ENCODE assay signal across 16 cellular contexts in the genomic region with DNA sequence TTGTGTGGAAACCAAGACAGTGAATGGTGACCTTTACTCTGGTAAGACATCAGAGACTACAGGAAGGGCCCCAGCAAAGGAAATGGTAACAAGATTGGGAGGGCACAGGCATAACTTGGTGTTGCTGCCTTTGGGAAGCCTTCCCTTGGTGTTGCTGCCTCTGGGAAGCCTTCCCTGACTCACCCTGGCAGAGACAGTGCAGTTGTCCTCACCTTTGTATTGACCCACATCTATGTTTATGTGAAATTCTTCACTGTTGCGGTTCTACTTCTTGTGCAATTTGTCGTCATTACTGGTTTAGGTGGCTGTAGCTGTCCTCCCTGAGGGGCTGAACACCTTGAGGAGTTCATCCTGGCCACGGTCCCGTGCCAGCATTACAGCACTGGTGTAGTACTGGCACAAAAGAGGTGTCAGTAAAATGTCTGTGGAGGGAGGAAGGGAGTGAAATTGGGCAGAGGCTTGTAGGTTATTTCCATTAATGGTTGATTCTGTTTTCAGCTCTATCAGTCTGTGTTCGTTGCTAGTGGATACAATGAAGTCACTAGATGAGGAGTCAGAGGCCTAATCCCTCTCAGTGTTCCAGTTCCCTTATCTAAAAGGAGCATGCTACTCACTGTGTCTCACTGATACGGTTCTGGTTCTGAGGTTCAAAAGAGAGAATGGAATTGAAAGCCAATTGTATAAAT. TPM values are rescaled to one million over a fixed set of nuclear protein-coding genes. Genes with fewer than 3 reads are reported as not detected.
DNase-seq lines count a peak whose midpoint lies in the region; ATAC-seq and TF ChIP-seq lines count a peak whose summit lies in the region.
"Had no signal": no experiment of that assay in that cellular context is flagged by ENCODE, and none has a peak within 500 bp of the region (broad histone marks: within the 10 kb centered on the region; RNA-seq: fewer than 3 reads in every experiment).

No MANE protein-coding gene starts in this region.

- H2BK12ac ChIP-seq in mesenchymal stem cell (ENCODE audit: low read length in 2 of 2) = no peak overlapping the region

- H3K79me1 ChIP-seq in mesenchymal stem cell (replicated peaks; ENCODE audit: low read length, poor library complexity, severe bottlenecking) = peaks cover 2% of the 10 kb centered on the region

- WGBS in mesenchymal stem cell = 67% methylated on average over 5 of the region's 6 CpGs

- H4K8ac ChIP-seq in mesenchymal stem cell (ENCODE audit: low read length) = no peak overlapping the region

- H3K4me1 ChIP-seq in mesenchymal stem cell (ENCODE audit: control insufficient read depth, insufficient read depth, low read depth, low read length) = no peaks in the 10 kb centered on the region
- H3K4me1 ChIP-seq: upper lobe of right lung had no signal

- DNase-seq in RPMI7951 (ENCODE audit: low read depth) = peak; percentile 23
- DNase-seq in erythroblast (lab: John Stamatoyannopoulos, UW) = peak; percentile 94 to 97
- peak; percentile 86 for DNase-seq in mesenchymal stem cell
- no peak for DNase-seq in DMS79 (lab: John Stamatoyannopoulos, UW)
- no peak for DNase-seq in stimulated activated CD8-positive, alpha-beta memory T cell treated with anti-CD3 and anti-CD28 coated beads, Interleukin-4, amount 100 ng/mL, for 48 hours
- DNase-seq: activated CD4-positive, alpha-beta memory T cell treated with anti-CD3 and anti-CD28 coated beads, Interleukin-2, amount 10 ng/mL, durations not matched to agents 7 days and 5 days; NCI-H1092; NCI-H748 treated with DMSO at 0.1 percent for 48 hours; upper lobe of right lung had no signal

- H3K23ac ChIP-seq in mesenchymal stem cell (ENCODE audit: low read length in 2 of 2) = no peak overlapping the region

- no peaks in the 10 kb centered on the region for H3K27me3 ChIP-seq in mesenchymal stem cell (ENCODE audit: control insufficient read depth in 1 of 2, insufficient read depth in 1 of 2, low read length in 2 of 2)
- H3K27me3 ChIP-seq: upper lobe of right lung had no signal

- no peak overlapping the region for H3K27ac ChIP-seq in mesenchymal stem cell (ENCODE audit: low read length, poor library complexity, severe bottlenecking)
- H3K27ac ChIP-seq: upper lobe of right lung had no signal

- peak; percentile 71 for TF ChIP-seq POLR2A in erythroblast (IDR thresholded peaks at IDR 0.05; ENCODE audit: low read length)

- H3K9me3 ChIP-seq in mesenchymal stem cell (ENCODE audit: control insufficient read depth, low read length) = no peaks in the 10 kb centered on the region
- H3K9me3 ChIP-seq: upper lobe of right lung had no signal

- no peak overlapping the region for H2AK5ac ChIP-seq in mesenchymal stem cell (ENCODE audit: low read length, severe bottlenecking)

- H2AFZ ChIP-seq in mesenchymal stem cell (ENCODE audit: low read depth, low read length) = no peak overlapping the region

- H3K4me3 ChIP-seq in mesenchymal stem cell (ENCODE audit: insufficient read depth in 1 of 2, low read depth in 1 of 2, low read length in 2 of 2) = no peak overlapping the region
- H3K4me3 ChIP-seq: upper lobe of right lung had no signal

- H3K18ac ChIP-seq in mesenchymal stem cell (ENCODE audit: low read depth in 1 of 2, low read length in 2 of 2) = peak overlapping the region in 1 of 2 experiments; percentile 7

- no peak overlapping the region for H3K14ac ChIP-seq in mesenchymal stem cell (ENCODE audit: low read length in 2 of 2)

- H2BK120ac ChIP-seq in mesenchymal stem cell (ENCODE audit: low read depth, low read length) = no peak overlapping the region

- H2BK5ac ChIP-seq in mesenchymal stem cell (ENCODE audit: low read depth, low read length, poor library complexity, severe bottlenecking) = no peak overlapping the region

- ATAC-seq in GM21447 (IDR thresholded peaks at IDR 0.05; ENCODE audit: unreplicated experiment) = peak; percentile 16
- ATAC-seq in GM18520 (IDR thresholded peaks at IDR 0.05; ENCODE audit: unreplicated experiment) = no peak
- ATAC-seq in GM19455 (IDR thresholded peaks at IDR 0.05; ENCODE audit: unreplicated experiment) = no peak
- ATAC-seq: activated naive CD4-positive, alpha-beta T cell treated with anti-CD3 and anti-CD28 coated beads, Interleukin-2, amount 50 U/mL, for 72 hours; HCT116; upper lobe of right lung had no signal

- no peak overlapping the region for H3K4ac ChIP-seq in mesenchymal stem cell (ENCODE audit: low read depth in 1 of 2, low read length in 2 of 2)

- H2BK15ac ChIP-seq in mesenchymal stem cell (ENCODE audit: low read depth, poor library complexity, severe bottlenecking) = no peak overlapping the region

- peaks cover 1 to 52% of the 10 kb centered on the region in 2 experiments for H3K36me3 ChIP-seq in mesenchymal stem cell (ENCODE audit: control insufficient read depth in 1 of 2, insufficient read depth in 2 of 2, low read depth in 1 of 2, low read length in 2 of 2)

- peak overlapping the region; percentile 25 for H3K9ac ChIP-seq in mesenchymal stem cell (ENCODE audit: low read length)

- H3K4me2 ChIP-seq in mesenchymal stem cell (ENCODE audit: low read length, poor library complexity, severe bottlenecking) = no peak overlapping the region

- H4K91ac ChIP-seq in mesenchymal stem cell (ENCODE audit: low read length) = no peak overlapping the region

RNA-seq across cellular contexts. Expression of a gene that starts 21.6 kb away (rescaled TPM):
- 17.9 and 20.5 TPM in 2 replicates for total RNA-seq in RPMI7951 (2014; rRNA removed; shearing (Covaris generic))
- polyA plus RNA-seq in mesenchymal stem cell (2013, experiment 1 of 2) = 8.0 TPM
- polyA plus RNA-seq in mesenchymal stem cell (2013, experiment 2 of 2) = 8.2 TPM

RNA-seq across cellular contexts. Expression of a gene that starts 21.9 kb away (rescaled TPM):
- 26.4 and 37.5 TPM in 2 replicates for total RNA-seq in RPMI7951 (2014; rRNA removed; shearing (Covaris generic))
- polyA plus RNA-seq in mesenchymal stem cell (2013, experiment 1 of 2) = 32.0 TPM
- polyA plus RNA-seq in mesenchymal stem cell (2013, experiment 2 of 2) = 31.3 TPM

RNA-seq across cellular contexts. Expression of a gene that starts 33.2 kb away (rescaled TPM):
- total RNA-seq in RPMI7951 (2014; rRNA removed; shearing (Covaris generic)) = 0.20 TPM in 1 of 2 replicates, not detected in the other
- polyA plus RNA-seq in mesenchymal stem cell (2013, experiment 1 of 2) = 0.39 TPM
- polyA plus RNA-seq in mesenchymal stem cell (2013, experiment 2 of 2) = 0.42 TPM
- total RNA-seq: skeletal muscle tissue had no signal
- polyA plus RNA-seq: CD14-positive monocyte had no signal

Comparison
In these comparisons a context has a peak if more than half of its experiments do, and no peak if none do; other contexts are left out.
1. DNase-seq: peak in RPMI7951 (single experiment), erythroblast (2 of 2) and mesenchymal stem cell (single experiment); none in DMS79 (single experiment) and stimulated activated CD8-positive, alpha-beta memory T cell treated with anti-CD3 and anti-CD28 coated beads, Interleukin-4, amount 100 ng/mL, for 48 hours (single experiment).